9 cellular contexts compared by ENCODE assay signal in genomic region chr21:37829447-37829846, GRCh38.
DNase-seq lines count a peak whose midpoint lies in the region; ATAC-seq and TF ChIP-seq lines count a peak whose summit lies in the region.
"Had no signal": no experiment of that assay in that cellular context is flagged by ENCODE, and none has a peak within 500 bp of the region (broad histone marks: within the 10 kb centered on the region; RNA-seq: fewer than 3 reads in every experiment).

No MANE protein-coding gene starts in this region.

- no peaks in the 10 kb centered on the region for H3K4me1 ChIP-seq in PC-3 (ENCODE audit: insufficient read depth, low read length)
- H3K4me1 ChIP-seq: sigmoid colon had no signal

- H3K4me1 Mint-ChIP-seq in stimulated activated memory B cell treated with anti-CD40 and anti-IgM and Interleukin-4, amounts not matched to agents 10 μg/mL and 1 μg/mL and 100 μg/mL, for 72 hours = no peaks in the 10 kb centered on the region
- H3K4me1 Mint-ChIP-seq in activated CD8-positive, alpha-beta T cell treated with anti-CD3 and anti-CD28 coated beads for 36 hours (ENCODE audit: low read depth) = no peaks in the 10 kb centered on the region

- 0 out of 2 replicates have a peak overlapping the region, but pooled peaks have one; percentile 2 for H2AFZ ChIP-seq in PC-3 (ENCODE audit: low read length)

- no peaks in the 10 kb centered on the region for H3K9me2 ChIP-seq in PC-3 (replicated peaks; ENCODE audit: low read length)

- peaks cover 24% of the 10 kb centered on the region for H3K27me3 ChIP-seq in PC-3 (ENCODE audit: low read length)
- H3K27me3 ChIP-seq: sigmoid colon had no signal

- no TSS peak for BruUV-seq in PC-3 (replicated peaks; lab: Mats Ljungman, UMichigan)

- no peak overlapping the region for H3K4me3 ChIP-seq in PC-3 (ENCODE audit: low read length)
- H3K4me3 ChIP-seq: sigmoid colon had no signal

- CTCF ChIA-PET in PC-3 (lab: Charles Lee) = no interaction called here
- CTCF ChIA-PET in activated CD8-positive, alpha-beta T cell treated with anti-CD3 and anti-CD28 coated beads for 36 hours (lab: Charles Lee) = no interaction called here

- H3K79me2 ChIP-seq in PC-3 (ENCODE audit: low read length) = no peaks in the 10 kb centered on the region

- H4K20me1 ChIP-seq in PC-3 (ENCODE audit: low read length) = no peaks in the 10 kb centered on the region

- no peak overlapping the region for H3K4me2 ChIP-seq in PC-3 (ENCODE audit: low read length)

- no peak for TF ChIP-seq CTCF in PC-3 (conservative IDR thresholded peaks at IDR 0.05; ENCODE audit: low read depth, low read length)
- TF ChIP-seq CTCF in activated CD8-positive, alpha-beta T cell treated with anti-CD3 and anti-CD28 coated beads for 36 hours (IDR thresholded peaks at IDR 0.05) = no peak

- no peak for ATAC-seq in PC-3
- ATAC-seq in stimulated activated memory B cell treated with anti-CD40 and anti-IgM and Interleukin-4, amounts not matched to agents 10 μg/mL and 1 μg/mL and 100 μg/mL, for 72 hours = peak; percentile 4
- no peak for ATAC-seq in activated CD8-positive, alpha-beta T cell treated with anti-CD3 and anti-CD28 coated beads for 36 hours

- H3K9me3 ChIP-seq in PC-3 (ENCODE audit: low read length) = no peaks in the 10 kb centered on the region
- H3K9me3 ChIP-seq: sigmoid colon had no signal

- peak; percentile 35 for DNase-seq in HK-2 (ENCODE audit: unreplicated experiment)
- DNase-seq in PC-3 = peak; percentile 57
- peak; percentile 69 for DNase-seq in fibroblast of peridontal ligament (ENCODE audit: extremely low read depth)
- no peak for DNase-seq in activated CD8-positive, alpha-beta T cell treated with anti-CD3 and anti-CD28 coated beads for 36 hours
- no peak for DNase-seq in NCI-H2029 treated with DMSO at 0.1 percent for 48 hours (lab: John Stamatoyannopoulos, UW)
- no peak for DNase-seq in GDM1 (lab: John Stamatoyannopoulos, UW)
- DNase-seq: NCI-H1092, sigmoid colon had no signal

- H3K4me3 Mint-ChIP-seq in stimulated activated memory B cell treated with anti-CD40 and anti-IgM and Interleukin-4, amounts not matched to agents 10 μg/mL and 1 μg/mL and 100 μg/mL, for 72 hours = no peak overlapping the region
- H3K4me3 Mint-ChIP-seq in activated CD8-positive, alpha-beta T cell treated with anti-CD3 and anti-CD28 coated beads for 36 hours = no peak overlapping the region

- H3K36me3 Mint-ChIP-seq in stimulated activated memory B cell treated with anti-CD40 and anti-IgM and Interleukin-4, amounts not matched to agents 10 μg/mL and 1 μg/mL and 100 μg/mL, for 72 hours = no peaks in the 10 kb centered on the region
- H3K36me3 Mint-ChIP-seq in activated CD8-positive, alpha-beta T cell treated with anti-CD3 and anti-CD28 coated beads for 36 hours (ENCODE audit: low read depth) = no peaks in the 10 kb centered on the region

- peaks cover 13% of the 10 kb centered on the region for H3K27me3 Mint-ChIP-seq in stimulated activated memory B cell treated with anti-CD40 and anti-IgM and Interleukin-4, amounts not matched to agents 10 μg/mL and 1 μg/mL and 100 μg/mL, for 72 hours
- peaks cover 4% of the 10 kb centered on the region for H3K27me3 Mint-ChIP-seq in activated CD8-positive, alpha-beta T cell treated with anti-CD3 and anti-CD28 coated beads for 36 hours

- H3K9me3 Mint-ChIP-seq in stimulated activated memory B cell treated with anti-CD40 and anti-IgM and Interleukin-4, amounts not matched to agents 10 μg/mL and 1 μg/mL and 100 μg/mL, for 72 hours = peaks cover 2% of the 10 kb centered on the region
- H3K9me3 Mint-ChIP-seq in activated CD8-positive, alpha-beta T cell treated with anti-CD3 and anti-CD28 coated beads for 36 hours = no peaks in the 10 kb centered on the region

- intact Hi-C loops in PC-3 (cut with micrococcal nuclease) = no loop called here
- intact Hi-C loops in activated CD8-positive, alpha-beta T cell treated with anti-CD3 and anti-CD28 coated beads for 36 hours (cut with micrococcal nuclease) = no loop called here

- no peak overlapping the region for H3K27ac ChIP-seq in PC-3 (ENCODE audit: low read length)
- H3K27ac ChIP-seq: sigmoid colon had no signal

- no peak overlapping the region for H3K9ac ChIP-seq in PC-3 (ENCODE audit: low read length)

- no peak overlapping the region for H3K27ac Mint-ChIP-seq in stimulated activated memory B cell treated with anti-CD40 and anti-IgM and Interleukin-4, amounts not matched to agents 10 μg/mL and 1 μg/mL and 100 μg/mL, for 72 hours
- no peak overlapping the region for H3K27ac Mint-ChIP-seq in activated CD8-positive, alpha-beta T cell treated with anti-CD3 and anti-CD28 coated beads for 36 hours

- POLR2A ChIA-PET in PC-3 (lab: Charles Lee; ENCODE audit: unreplicated experiment) = no interaction called here
- POLR2A ChIA-PET in activated CD8-positive, alpha-beta T cell treated with anti-CD3 and anti-CD28 coated beads for 36 hours (lab: Charles Lee) = no interaction called here

- no peaks in the 10 kb centered on the region for H3K36me3 ChIP-seq in PC-3 (ENCODE audit: low read depth, low read length)
- H3K36me3 ChIP-seq: sigmoid colon had no signal

- no peaks in the 10 kb centered on the region for H3F3A ChIP-seq in PC-3 (ENCODE audit: low read length, unreplicated experiment)

Comparison
In these comparisons a context has a peak if more than half of its experiments do, and no peak if none do; other contexts are left out.
1. DNase-seq: peak in HK-2 (single experiment), PC-3 (single experiment) and fibroblast of peridontal ligament (single experiment); none in activated CD8-positive, alpha-beta T cell treated with anti-CD3 and anti-CD28 coated beads for 36 hours (single experiment), NCI-H2029 treated with DMSO at 0.1 percent for 48 hours (single experiment) and GDM1 (single experiment).